11 cellular contexts compared by ENCODE assay signal in genomic region chr11:19933801-19934488, GRCh38.
"Had no signal": no experiment of that assay in that cellular context is flagged by ENCODE, and none has a peak within 500 bp of the region (broad histone marks: within the 10 kb centered on the region; RNA-seq: fewer than 3 reads in every experiment).

No MANE protein-coding gene starts in this region.

- H3K9me3 ChIP-seq: adrenal gland, esophagus muscularis mucosa, psoas muscle, right lobe of liver, stomach, thoracic aorta had no signal

- H3K36me3 ChIP-seq: adrenal gland had no signal

- DNase-seq: activated naive CD4-positive, alpha-beta T cell treated with anti-CD3 and anti-CD28 coated beads for 36 hours; adrenal gland; foreskin keratinocyte; nephron progenitor cell; psoas muscle; right lobe of liver; stimulated activated CD4-positive, alpha-beta T cell treated with anti-CD3 and anti-CD28 coated beads, Interleukin-1b, Interleukin-23, amount 100 ng/mL, for 48 hours; stomach had no signal

- H3K4me3 Mint-ChIP-seq: activated naive CD4-positive, alpha-beta T cell treated with anti-CD3 and anti-CD28 coated beads for 36 hours; nephron progenitor cell had no signal

- H3K27ac Mint-ChIP-seq: activated naive CD4-positive, alpha-beta T cell treated with anti-CD3 and anti-CD28 coated beads for 36 hours; activated T-helper 2 cell treated with anti-CD3 and anti-CD28 coated beads, Interferon-gamma antibody, Interleukin-2, Interleukin-4, amounts not matched to agents 10 μg/mL and 5 μg/mL and 100 μg/mL, durations not matched to agents 14 hours and 24 hours and 36 hours; nephron progenitor cell had no signal

- H3K4me3 ChIP-seq: adrenal gland, esophagus muscularis mucosa, psoas muscle, right lobe of liver, stomach, thoracic aorta had no signal

- H3K27ac ChIP-seq: adrenal gland, esophagus muscularis mucosa, foreskin keratinocyte, psoas muscle, right lobe of liver, stomach had no signal

- H3K27me3 ChIP-seq: adrenal gland, esophagus muscularis mucosa, foreskin keratinocyte, right lobe of liver, stomach had no signal

- H3K4me1 ChIP-seq: adrenal gland, psoas muscle had no signal

- H3K9me3 Mint-ChIP-seq: activated naive CD4-positive, alpha-beta T cell treated with anti-CD3 and anti-CD28 coated beads for 36 hours; activated T-helper 2 cell treated with anti-CD3 and anti-CD28 coated beads, Interferon-gamma antibody, Interleukin-2, Interleukin-4, amounts not matched to agents 10 μg/mL and 5 μg/mL and 100 μg/mL, durations not matched to agents 14 hours and 24 hours and 36 hours; nephron progenitor cell had no signal
